In the genomic region with DNA sequence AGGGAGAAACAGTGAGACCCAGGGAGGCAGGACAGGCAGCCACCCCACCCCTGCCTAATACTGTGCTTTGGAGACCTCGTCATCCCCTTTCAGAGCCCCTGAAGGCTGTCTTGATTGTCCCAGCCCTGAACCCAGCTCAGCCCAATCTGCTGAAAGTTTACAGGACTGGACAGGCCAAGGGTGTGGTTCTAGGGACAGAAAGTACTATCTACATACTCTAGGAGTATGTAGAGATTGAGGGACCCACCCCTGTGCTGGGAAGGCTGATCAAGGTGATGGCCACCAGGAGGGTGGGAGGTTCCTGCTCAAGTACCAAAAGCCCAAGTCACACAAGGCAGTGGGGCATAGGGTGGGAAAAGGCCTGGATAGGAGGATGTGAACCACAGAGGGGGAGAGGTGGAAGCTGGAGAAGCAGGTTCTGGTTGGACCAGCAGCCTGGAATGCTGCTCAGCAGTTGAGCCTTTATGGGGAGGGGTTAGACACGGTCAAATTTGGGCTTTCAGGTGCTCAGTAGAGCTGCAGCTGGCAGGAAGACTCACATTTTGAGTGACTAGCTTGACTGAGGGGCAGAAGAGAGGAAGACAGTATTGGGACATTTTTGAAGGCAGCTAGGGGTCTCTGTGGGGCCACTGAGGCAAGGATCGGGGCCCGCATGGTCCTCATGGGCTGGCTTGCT, we compare ENCODE assay signal across 15 cellular contexts. TPM values are rescaled to one million over a fixed set of nuclear protein-coding genes. Genes with fewer than 3 reads are reported as not detected.
DNase-seq lines count a peak whose midpoint lies in the region; ATAC-seq and TF ChIP-seq lines count a peak whose summit lies in the region.
"Had no signal": no experiment of that assay in that cellular context is flagged by ENCODE, and none has a peak within 500 bp of the region (broad histone marks: within the 10 kb centered on the region; RNA-seq: fewer than 3 reads in every experiment).

No MANE protein-coding gene starts in this region.

- H3K27me3 ChIP-seq in left ventricle myocardium inferior (ENCODE audit: low read depth): no peaks in the 10 kb centered on the region
- H3K27me3 ChIP-seq in stomach: no peaks in the 10 kb centered on the region
- H3K27me3 ChIP-seq: colonic mucosa had no signal

- H3K36me3 ChIP-seq in left ventricle myocardium inferior: no peaks in the 10 kb centered on the region
- peaks cover 7 to 43% (median 29%) of the 10 kb centered on the region in 4 donors for H3K36me3 ChIP-seq in stomach
- H3K36me3 ChIP-seq: colonic mucosa, prostate gland had no signal

- CTCF ChIA-PET in activated B cell treated with CpG ODN at 0.5 μM for 24 hours (lab: Charles Lee): interaction anchor here (0.6 kb wide), 1 partner anchor 11 kb away, joined by 5 read pairs; no protein-coding TSS in a partner anchor

- H3K4me1 Mint-ChIP-seq in activated T-cell treated with anti-CD3 and anti-CD28 coated beads, Interleukin-2, amount 50 U/mL, for 24 hours (ENCODE audit: low read depth): peaks cover 80% of the 10 kb centered on the region
- peaks cover 84% of the 10 kb centered on the region for H3K4me1 Mint-ChIP-seq in activated B cell treated with CpG ODN at 0.5 μM for 24 hours

- TF ChIP-seq CTCF in activated B cell treated with CpG ODN at 0.5 μM for 24 hours (IDR thresholded peaks at IDR 0.05): no peak
- TF ChIP-seq CTCF in left ventricle myocardium inferior (IDR thresholded peaks at IDR 0.05; ENCODE audit: borderline replicate concordance): no peak
- no peak for TF ChIP-seq CTCF in stomach (IDR thresholded peaks at IDR 0.05)

- POLR2A ChIA-PET in activated B cell treated with CpG ODN at 0.5 μM for 24 hours (lab: Charles Lee): interaction anchor here (1.7 to 6.2 kb wide), 3 partner anchors 10 to 33 kb away, joined by 3 to 35 read pairs (median 20); partner anchors contain the start of gene CCDC12

- H3K4me3 ChIP-seq in left ventricle myocardium inferior (no peak overlapping the region), stomach (no peak overlapping the region)
- H3K4me3 ChIP-seq: colonic mucosa, prostate gland had no signal

- no peak for TF ChIP-seq EP300 in stomach (IDR thresholded peaks at IDR 0.05)

- no peaks in the 10 kb centered on the region for H3K9me3 ChIP-seq in left ventricle myocardium inferior (replicated peaks)
- H3K9me3 ChIP-seq in stomach: no peaks in the 10 kb centered on the region
- H3K9me3 ChIP-seq: colonic mucosa, prostate gland had no signal

- H3K27ac ChIP-seq in left ventricle myocardium inferior (replicated peaks) (peak overlapping the region; percentile 63), stomach (peak overlapping the region; percentile 26 to 85 (median 69))
- H3K27ac ChIP-seq: prostate gland had no signal

- 78 to 93% (median 90%) methylated on average over 4 of the region's 4 CpGs for WGBS in stomach, 5 donors

- no peaks in the 10 kb centered on the region for H3K9me3 Mint-ChIP-seq in activated T-cell treated with anti-CD3 and anti-CD28 coated beads, Interleukin-2, amount 50 U/mL, for 24 hours
- no peaks in the 10 kb centered on the region for H3K9me3 Mint-ChIP-seq in activated B cell treated with CpG ODN at 0.5 μM for 24 hours

- peak overlapping the region; percentile 97 for H3K27ac Mint-ChIP-seq in activated T-cell treated with anti-CD3 and anti-CD28 coated beads, Interleukin-2, amount 50 U/mL, for 24 hours
- H3K27ac Mint-ChIP-seq in activated B cell treated with CpG ODN at 0.5 μM for 24 hours: peak overlapping the region; percentile 80

- peaks cover 56% of the 10 kb centered on the region for H3K36me3 Mint-ChIP-seq in activated T-cell treated with anti-CD3 and anti-CD28 coated beads, Interleukin-2, amount 50 U/mL, for 24 hours (ENCODE audit: low read depth)
- H3K36me3 Mint-ChIP-seq in activated B cell treated with CpG ODN at 0.5 μM for 24 hours (ENCODE audit: low read depth): peaks cover 17% of the 10 kb centered on the region

- H3K27me3 Mint-ChIP-seq in activated T-cell treated with anti-CD3 and anti-CD28 coated beads, Interleukin-2, amount 50 U/mL, for 24 hours: no peaks in the 10 kb centered on the region
- no peaks in the 10 kb centered on the region for H3K27me3 Mint-ChIP-seq in activated B cell treated with CpG ODN at 0.5 μM for 24 hours

- H3K4me3 Mint-ChIP-seq in activated T-cell treated with anti-CD3 and anti-CD28 coated beads, Interleukin-2, amount 50 U/mL, for 24 hours: peak overlapping the region; percentile 18
- H3K4me3 Mint-ChIP-seq in activated B cell treated with CpG ODN at 0.5 μM for 24 hours: no peak overlapping the region

- TF ChIP-seq POLR2A in stomach (IDR thresholded peaks at IDR 0.05): no peak

- intact Hi-C loops in activated B cell treated with CpG ODN at 0.5 μM for 24 hours (cut with micrococcal nuclease) (no loop called here), left ventricle myocardium inferior (cut with micrococcal nuclease) (no loop called here), stomach (cut with DNase I; ENCODE audit: low total_unique reads) (no loop called here)

- H3K4me1 ChIP-seq in left ventricle myocardium inferior (peaks cover 54% of the 10 kb centered on the region), stomach (peaks cover 59 to 96% (median 86%) of the 10 kb centered on the region in 4 donors)

- no peak for DNase-seq in activated T-cell treated with anti-CD3 and anti-CD28 coated beads, Interleukin-2, amount 50 U/mL, for 24 hours
- no peak for DNase-seq in activated T-cell treated with anti-CD3 and anti-CD28 coated beads for 4 hours
- DNase-seq in activated B cell treated with CpG ODN at 0.5 μM for 24 hours: no peak
- no peak for DNase-seq in left ventricle myocardium inferior
- no peak for DNase-seq in stomach
- no peak for DNase-seq in DMS79 treated with DMSO at 0.1 percent for 48 hours (lab: John Stamatoyannopoulos, UW)
- no peak for DNase-seq in mucosa of gallbladder (ENCODE audit: low spot score)
- DNase-seq: colonic mucosa; foreskin fibroblast; MV-4-11; NCI-H345; stimulated activated CD4-positive, alpha-beta T cell treated with anti-CD3 and anti-CD28 coated beads, Interleukin-4, amount 100 ng/mL, for 24 hours; substantia nigra had no signal

- no peak for ATAC-seq in activated B cell treated with CpG ODN at 0.5 μM for 24 hours (ENCODE audit: low read depth)
- ATAC-seq in GM19455 (IDR thresholded peaks at IDR 0.05; ENCODE audit: unreplicated experiment): no peak

RNA-seq across cellular contexts. Expression of gene NBEAL2, which starts 6.7 kb away (rescaled TPM):
- total RNA-seq in activated B cell treated with CpG ODN at 0.5 μM for 24 hours (79.8 and 98.6 TPM in 2 replicates), left ventricle myocardium inferior (12.6 TPM), stomach (100 to 1,000 TPM in 4 of 5 donors, 10 to 100 TPM in 1; 50.9 to 653 (median 247) TPM), mucosa of gallbladder (150 TPM)
- 100 to 1,000 TPM in 1 of 3 donors, 10 to 100 TPM in 2; 35.0 to 193 (median 49.2) TPM for polyA plus RNA-seq in stomach

RNA-seq across cellular contexts. Expression of gene CCDC12, which starts 9.6 kb away (rescaled TPM):
- total RNA-seq in activated B cell treated with CpG ODN at 0.5 μM for 24 hours (93.8 and 98.4 TPM in 2 replicates), left ventricle myocardium inferior (31.0 TPM), stomach (10 to 100 TPM in 4 of 5 donors, 1 to 10 TPM in 1; 2.9 to 55.3 (median 38.4) TPM), mucosa of gallbladder (50.0 TPM)
- 10 to 100 TPM; 84.2 to 88.7 (median 84.5) TPM for polyA plus RNA-seq in stomach
